ENCODE assay signal across 8 cellular contexts in genomic region chr2:106030287-106031268, GRCh38.
DNase-seq lines count a peak whose midpoint lies in the region; ATAC-seq and TF ChIP-seq lines count a peak whose summit lies in the region.

No MANE protein-coding gene starts in this region.

- H3K9me3 ChIP-seq in liver (ENCODE audit: control insufficient read depth in 4 of 4, low read length in 3 of 4) (peaks cover 0 to 3% (median 0%) of the 10 kb centered on the region in 4 donors), HAP-1 (no peaks in the 10 kb centered on the region)

- TF ChIP-seq RAD21 in liver (IDR thresholded peaks at IDR 0.05), result peak; percentile 41 to 46

- ATAC-seq in HG02870 (IDR thresholded peaks at IDR 0.05; ENCODE audit: unreplicated experiment), result peak; percentile 86
- ATAC-seq in GM18511 (IDR thresholded peaks at IDR 0.05; ENCODE audit: unreplicated experiment), result no peak

- no peaks in the 10 kb centered on the region for H3K27me3 ChIP-seq in liver (ENCODE audit: control insufficient read depth in 4 of 4, insufficient read depth in 4 of 4, low read length in 3 of 4)
- no peaks in the 10 kb centered on the region for H3K27me3 ChIP-seq in HAP-1 (ENCODE audit: low read depth)

- in situ Hi-C loops in astrocyte of the spinal cord (cut with HindIII; ENCODE audit: low sequenced_read_pairs) (no loop called here), HAP-1 (cut with MboI; ENCODE audit: low sequenced_read_pairs) (no loop called here)

- TF ChIP-seq CTCF in AG09309 (IDR thresholded peaks at IDR 0.05; ENCODE audit: control insufficient read depth, insufficient read depth, low read depth, low read length, missing control alignments) (no peak), astrocyte of the spinal cord (IDR thresholded peaks at IDR 0.05; ENCODE audit: low read depth, low read length) (no peak), liver (IDR thresholded peaks at IDR 0.05; ENCODE audit: low read depth, low read length, missing input control) (no peak)

- H3K9ac ChIP-seq in liver (ENCODE audit: low read depth in 1 of 2, low read length in 2 of 2), result no peak overlapping the region

- peak overlapping the region in 1 of 2 donors; percentile 9 for H3K27ac ChIP-seq in liver (ENCODE audit: low read depth in 1 of 2, low read length in 2 of 2)

- H3K4me1 ChIP-seq in liver (ENCODE audit: control insufficient read depth in 4 of 4, insufficient read depth in 4 of 4, low read length in 3 of 4), result peaks cover 5 to 18% (median 14%) of the 10 kb centered on the region in 4 donors
- H3K4me1 ChIP-seq in HAP-1, result no peaks in the 10 kb centered on the region

- H3K36me3 ChIP-seq in liver (ENCODE audit: control insufficient read depth in 4 of 4, insufficient read depth in 3 of 4, low read depth in 1 of 4, low read length in 3 of 4), result no peaks in the 10 kb centered on the region
- H3K36me3 ChIP-seq in HAP-1 (replicated peaks), result no peaks in the 10 kb centered on the region

- WGBS in liver, result 31% methylated on average over 14 of the region's 14 CpGs

- peak; percentile 81 for DNase-seq in AG09309 (ENCODE audit: low read depth)
- DNase-seq in astrocyte of the spinal cord (ENCODE audit: low read depth, low spot score), result peak; percentile 70
- DNase-seq in stimulated activated CD8-positive, alpha-beta memory T cell treated with anti-CD3 and anti-CD28 coated beads, Interleukin-2, amount 100 ng/mL, for 48 hours (ENCODE audit: low read depth in 2 of 2), result peak; percentile 23 to 35
- DNase-seq in HAP-1 (ENCODE audit: low spot score in 2 of 2), result no peak
- no peak for DNase-seq in SKM-1 (lab: John Stamatoyannopoulos, UW; ENCODE audit: unreplicated experiment)

- H3K4me3 ChIP-seq in AG09309 (ENCODE audit: control insufficient read depth, low read depth, low read length), result no peak overlapping the region
- H3K4me3 ChIP-seq in astrocyte of the spinal cord (ENCODE audit: low read depth, low read length), result no peak overlapping the region
- H3K4me3 ChIP-seq in liver (ENCODE audit: low read depth in 1 of 3, low read length in 3 of 3), result no peak overlapping the region
- H3K4me3 ChIP-seq in HAP-1, result no peak overlapping the region

TF ChIP-seq in liver, 16 proteins besides CTCF, POLR2A, EP300 and RAD21:
- no peak for TF ChIP-seq TAF1 (conservative IDR thresholded peaks at IDR 0.05)
- TF ChIP-seq, protein P1, sequence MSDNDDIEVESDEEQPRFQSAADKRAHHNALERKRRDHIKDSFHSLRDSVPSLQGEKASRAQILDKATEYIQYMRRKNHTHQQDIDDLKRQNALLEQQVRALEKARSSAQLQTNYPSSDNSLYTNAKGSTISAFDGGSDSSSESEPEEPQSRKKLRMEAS (IDR thresholded peaks at IDR 0.05), result peak; percentile 82
- peak in 1 of 2 donors; percentile 94 for TF ChIP-seq EGR1 (IDR thresholded peaks at IDR 0.05; ENCODE audit: low read depth in 2 of 2)
- TF ChIP-seq FOXA2 (IDR thresholded peaks at IDR 0.05), result peak; percentile 80
- peak; percentile 64 to 79 for TF ChIP-seq JUND (IDR thresholded peaks at IDR 0.05)
- TF ChIP-seq, protein P2, sequence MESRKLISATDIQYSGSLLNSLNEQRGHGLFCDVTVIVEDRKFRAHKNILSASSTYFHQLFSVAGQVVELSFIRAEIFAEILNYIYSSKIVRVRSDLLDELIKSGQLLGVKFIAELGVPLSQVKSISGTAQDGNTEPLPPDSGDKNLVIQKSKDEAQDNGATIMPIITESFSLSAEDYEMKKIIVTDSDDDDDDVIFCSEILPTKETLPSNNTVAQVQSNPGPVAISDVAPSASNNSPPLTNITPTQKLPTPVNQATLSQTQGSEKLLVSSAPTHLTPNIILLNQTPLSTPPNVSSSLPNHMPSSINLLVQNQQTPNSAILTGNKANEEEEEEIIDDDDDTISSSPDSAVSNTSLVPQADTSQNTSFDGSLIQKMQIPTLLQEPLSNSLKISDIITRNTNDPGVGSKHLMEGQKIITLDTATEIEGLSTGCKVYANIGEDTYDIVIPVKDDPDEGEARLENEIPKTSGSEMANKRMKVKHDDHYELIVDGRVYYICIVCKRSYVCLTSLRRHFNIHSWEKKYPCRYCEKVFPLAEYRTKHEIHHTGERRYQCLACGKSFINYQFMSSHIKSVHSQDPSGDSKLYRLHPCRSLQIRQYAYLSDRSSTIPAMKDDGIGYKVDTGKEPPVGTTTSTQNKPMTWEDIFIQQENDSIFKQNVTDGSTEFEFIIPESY (IDR thresholded peaks at IDR 0.05), result peak; percentile 89
- TF ChIP-seq GABPA (IDR thresholded peaks at IDR 0.05 in 1 of 2, conservative IDR thresholded peaks at IDR 0.05 in 1 of 2), result peak in 1 of 2 donors; percentile 66
- peak; percentile 92 for TF ChIP-seq ATF3 (IDR thresholded peaks at IDR 0.05)
- TF ChIP-seq, protein P3, sequence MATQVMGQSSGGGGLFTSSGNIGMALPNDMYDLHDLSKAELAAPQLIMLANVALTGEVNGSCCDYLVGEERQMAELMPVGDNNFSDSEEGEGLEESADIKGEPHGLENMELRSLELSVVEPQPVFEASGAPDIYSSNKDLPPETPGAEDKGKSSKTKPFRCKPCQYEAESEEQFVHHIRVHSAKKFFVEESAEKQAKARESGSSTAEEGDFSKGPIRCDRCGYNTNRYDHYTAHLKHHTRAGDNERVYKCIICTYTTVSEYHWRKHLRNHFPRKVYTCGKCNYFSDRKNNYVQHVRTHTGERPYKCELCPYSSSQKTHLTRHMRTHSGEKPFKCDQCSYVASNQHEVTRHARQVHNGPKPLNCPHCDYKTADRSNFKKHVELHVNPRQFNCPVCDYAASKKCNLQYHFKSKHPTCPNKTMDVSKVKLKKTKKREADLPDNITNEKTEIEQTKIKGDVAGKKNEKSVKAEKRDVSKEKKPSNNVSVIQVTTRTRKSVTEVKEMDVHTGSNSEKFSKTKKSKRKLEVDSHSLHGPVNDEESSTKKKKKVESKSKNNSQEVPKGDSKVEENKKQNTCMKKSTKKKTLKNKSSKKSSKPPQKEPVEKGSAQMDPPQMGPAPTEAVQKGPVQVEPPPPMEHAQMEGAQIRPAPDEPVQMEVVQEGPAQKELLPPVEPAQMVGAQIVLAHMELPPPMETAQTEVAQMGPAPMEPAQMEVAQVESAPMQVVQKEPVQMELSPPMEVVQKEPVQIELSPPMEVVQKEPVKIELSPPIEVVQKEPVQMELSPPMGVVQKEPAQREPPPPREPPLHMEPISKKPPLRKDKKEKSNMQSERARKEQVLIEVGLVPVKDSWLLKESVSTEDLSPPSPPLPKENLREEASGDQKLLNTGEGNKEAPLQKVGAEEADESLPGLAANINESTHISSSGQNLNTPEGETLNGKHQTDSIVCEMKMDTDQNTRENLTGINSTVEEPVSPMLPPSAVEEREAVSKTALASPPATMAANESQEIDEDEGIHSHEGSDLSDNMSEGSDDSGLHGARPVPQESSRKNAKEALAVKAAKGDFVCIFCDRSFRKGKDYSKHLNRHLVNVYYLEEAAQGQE (IDR thresholded peaks at IDR 0.05), result peak; percentile 86
- peak; percentile 84 for TF ChIP-seq FOXA1 (IDR thresholded peaks at IDR 0.05)
- TF ChIP-seq NR2F2 (IDR thresholded peaks at IDR 0.05), result peak; percentile 32
- TF ChIP-seq HNF4A (conservative IDR thresholded peaks at IDR 0.05), result peak; percentile 97 to 99
- TF ChIP-seq YY1 (IDR thresholded peaks at IDR 0.05), result peak; percentile 85
- TF ChIP-seq RXRA (IDR thresholded peaks at IDR 0.05), result peak; percentile 82 to 96
- peak; percentile 96 for TF ChIP-seq HNF4G (IDR thresholded peaks at IDR 0.05)
- TF ChIP-seq SP1 (IDR thresholded peaks at IDR 0.05), result peak; percentile 90

Comparison
In these comparisons a context has a peak if more than half of its experiments do, and no peak if none do; other contexts are left out.
1. DNase-seq: peak in AG09309 (single experiment), astrocyte of the spinal cord (single experiment) and stimulated activated CD8-positive, alpha-beta memory T cell treated with anti-CD3 and anti-CD28 coated beads, Interleukin-2, amount 100 ng/mL, for 48 hours (2 of 2); none in HAP-1 (0 of 2) and SKM-1 (single experiment).